In genomic region chr6:4358414-4359107, GRCh38 we compare ENCODE assay signal across 9 cellular contexts.
DNase-seq lines count a peak whose midpoint lies in the region; ATAC-seq and TF ChIP-seq lines count a peak whose summit lies in the region.
"Had no signal": no experiment of that assay in that cellular context is flagged by ENCODE, and none has a peak within 500 bp of the region (broad histone marks: within the 10 kb centered on the region; RNA-seq: fewer than 3 reads in every experiment).

No MANE protein-coding gene starts in this region.

- peak; percentile 72 for ATAC-seq in stimulated activated naive CD8-positive, alpha-beta T cell treated with anti-CD3 and anti-CD28 coated beads, Interleukin-15, Interleukin-2, amounts not matched to agents 100 U/mL and 50 U/mL, for 24 hours
- no peak for ATAC-seq in stimulated activated naive CD8-positive, alpha-beta T cell treated with anti-CD3 and anti-CD28 coated beads, Interleukin-15, amount 100 ng/mL, for 72 hours
- no peak for ATAC-seq in HG03039 (IDR thresholded peaks at IDR 0.05; ENCODE audit: unreplicated experiment)

- no peaks in the 10 kb centered on the region for H3K4me1 Mint-ChIP-seq in stimulated activated naive CD8-positive, alpha-beta T cell treated with anti-CD3 and anti-CD28 coated beads, Interleukin-15, amount 100 ng/mL, for 72 hours
- H3K4me1 Mint-ChIP-seq in neural crest cell: peaks cover 35% of the 10 kb centered on the region

- no peak overlapping the region for H3K4me3 Mint-ChIP-seq in stimulated activated naive CD8-positive, alpha-beta T cell treated with anti-CD3 and anti-CD28 coated beads, Interleukin-15, amount 100 ng/mL, for 72 hours
- H3K4me3 Mint-ChIP-seq in neural crest cell: no peak overlapping the region

- no peaks in the 10 kb centered on the region for H3K36me3 Mint-ChIP-seq in neural crest cell (ENCODE audit: low read depth)

- peaks cover 30% of the 10 kb centered on the region for H3K27me3 Mint-ChIP-seq in stimulated activated naive CD8-positive, alpha-beta T cell treated with anti-CD3 and anti-CD28 coated beads, Interleukin-15, amount 100 ng/mL, for 72 hours
- no peaks in the 10 kb centered on the region for H3K27me3 Mint-ChIP-seq in neural crest cell (ENCODE audit: low read depth)

- no peak overlapping the region for H3K4me3 ChIP-seq in fibroblast of pulmonary artery (replicated peaks; ENCODE audit: low read depth, low read length)
- H3K4me3 ChIP-seq: cardiac muscle cell had no signal

- H3K27ac Mint-ChIP-seq in stimulated activated naive CD8-positive, alpha-beta T cell treated with anti-CD3 and anti-CD28 coated beads, Interleukin-15, amount 100 ng/mL, for 72 hours: peak overlapping the region in 1 of 2 donors; percentile 9
- peak overlapping the region; percentile 82 for H3K27ac Mint-ChIP-seq in neural crest cell (ENCODE audit: unreplicated experiment)

- TF ChIP-seq CTCF in fibroblast of pulmonary artery (IDR thresholded peaks at IDR 0.05; ENCODE audit: low read length, missing control alignments): no peak
- TF ChIP-seq CTCF in neural crest cell (conservative IDR thresholded peaks at IDR 0.05): no peak

- H3K9me3 Mint-ChIP-seq in stimulated activated naive CD8-positive, alpha-beta T cell treated with anti-CD3 and anti-CD28 coated beads, Interleukin-15, amount 100 ng/mL, for 72 hours: no peaks in the 10 kb centered on the region
- peaks cover 16% of the 10 kb centered on the region for H3K9me3 Mint-ChIP-seq in neural crest cell

- peak; percentile 13 for DNase-seq in stimulated activated naive CD8-positive, alpha-beta T cell treated with anti-CD3 and anti-CD28 coated beads, Interleukin-15, Interleukin-2, amounts not matched to agents 100 U/mL and 50 U/mL, for 24 hours
- no peak for DNase-seq in stimulated activated naive CD8-positive, alpha-beta T cell treated with anti-CD3 and anti-CD28 coated beads, Interleukin-15, amount 100 ng/mL, for 72 hours
- DNase-seq in T1000 (lab: John Stamatoyannopoulos, UW) (peak; percentile 95), fibroblast of pulmonary artery (ENCODE audit: low read depth) (peak; percentile 100), neural crest cell (ENCODE audit: low read depth, low spot score) (peak; percentile 31), NCI-H146 treated with DMSO at 0.1 percent for 48 hours (lab: John Stamatoyannopoulos, UW; ENCODE audit: unreplicated experiment) (no peak), germinal center (ENCODE audit: low spot score) (no peak)

Comparison
In these comparisons a context has a peak if more than half of its experiments do, and no peak if none do; other contexts are left out.
1. DNase-seq: peak in stimulated activated naive CD8-positive, alpha-beta T cell treated with anti-CD3 and anti-CD28 coated beads, Interleukin-15, Interleukin-2, amounts not matched to agents 100 U/mL and 50 U/mL, for 24 hours (single experiment), T1000 (single experiment), fibroblast of pulmonary artery (single experiment) and neural crest cell (single experiment); none in stimulated activated naive CD8-positive, alpha-beta T cell treated with anti-CD3 and anti-CD28 coated beads, Interleukin-15, amount 100 ng/mL, for 72 hours (0 of 2), NCI-H146 treated with DMSO at 0.1 percent for 48 hours (single experiment) and germinal center (single experiment).